14 cellular contexts compared by ENCODE assay signal in the genomic region with DNA sequence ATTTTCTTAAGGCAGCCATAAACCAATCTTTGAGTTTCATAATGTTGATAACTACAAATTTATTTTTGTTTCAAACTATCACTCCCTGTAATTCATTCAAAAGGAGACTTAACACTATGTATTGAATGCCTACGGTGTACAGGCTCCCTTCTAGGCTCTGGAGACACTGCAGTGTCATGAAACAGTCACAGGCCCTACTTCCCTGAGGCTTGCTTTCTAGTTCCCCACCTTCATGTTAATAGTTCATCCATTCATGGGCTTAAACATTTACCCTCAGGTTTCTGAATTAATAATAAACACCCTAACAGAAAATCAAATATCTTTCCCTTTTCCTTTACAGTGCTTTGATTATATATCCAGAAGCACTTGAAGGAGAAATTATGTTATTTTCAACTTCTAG.
DNase-seq lines count a peak whose midpoint lies in the region; ATAC-seq, FAIRE-seq and TF ChIP-seq lines count a peak whose summit lies in the region.
"Had no signal": no experiment of that assay in that cellular context is flagged by ENCODE, and none has a peak within 500 bp of the region (broad histone marks: within the 10 kb centered on the region; RNA-seq: fewer than 3 reads in every experiment).

No MANE protein-coding gene starts in this region.

- peak overlapping the region in 2 of 4 donors; percentile 8 for H3K27ac ChIP-seq in pancreas
- H3K27ac ChIP-seq in foreskin keratinocyte: no peak overlapping the region
- H3K27ac ChIP-seq in gastroesophageal sphincter: no peak overlapping the region

- TF ChIP-seq POLR2A in GM19099 (IDR thresholded peaks at IDR 0.05; ENCODE audit: extremely low read depth, insufficient read length, low read depth) (peak; percentile 56), gastroesophageal sphincter (IDR thresholded peaks at IDR 0.05) (no peak)

- H3K27me3 ChIP-seq in pancreas (no peaks in the 10 kb centered on the region), foreskin keratinocyte (no peaks in the 10 kb centered on the region), gastroesophageal sphincter (no peaks in the 10 kb centered on the region)

- H3K4me1 ChIP-seq in pancreas (no peaks in the 10 kb centered on the region), foreskin keratinocyte (no peaks in the 10 kb centered on the region), gastroesophageal sphincter (no peaks in the 10 kb centered on the region)

- DNase-seq in pancreas (no peak), foreskin keratinocyte (no peak), LoVo (ENCODE audit: low spot score) (no peak)
- DNase-seq in activated effector memory CD4-positive, alpha-beta T cell treated with anti-CD3 and anti-CD28 coated beads, Interleukin-2, amount 50 U/mL, for 16 hours: no peak
- DNase-seq: activated CD4-positive, alpha-beta T cell treated with anti-CD3 and anti-CD28 coated beads for 1 hour; CD4-positive, alpha-beta memory T cell; cortex of kidney; GF-D8; midbrain; stimulated activated CD4-positive, alpha-beta T cell treated with anti-CD3 and anti-CD28 coated beads, Interleukin-12 subunit alpha, Interleukin-12 subunit beta, amount 100 ng/mL, for 4 hours had no signal

- no peak for FAIRE-seq in pancreas (lab: Jason Lieb, UNC)

- no peaks in the 10 kb centered on the region for H3K36me3 ChIP-seq in pancreas
- no peaks in the 10 kb centered on the region for H3K36me3 ChIP-seq in gastroesophageal sphincter

- TF ChIP-seq CTCF in pancreas (IDR thresholded peaks at IDR 0.05): no peak
- no peak for TF ChIP-seq CTCF in foreskin keratinocyte (conservative IDR thresholded peaks at IDR 0.05)
- no peak for TF ChIP-seq CTCF in gastroesophageal sphincter (IDR thresholded peaks at IDR 0.05)

- peak; percentile 59 for ATAC-seq in HG02571 (IDR thresholded peaks at IDR 0.05; ENCODE audit: unreplicated experiment)
- peak; percentile 79 for ATAC-seq in HG03139 (IDR thresholded peaks at IDR 0.05; ENCODE audit: unreplicated experiment)
- ATAC-seq in pancreas: peak in 3 of 4 donors; percentile 47 to 55 (median 54)
- ATAC-seq in foreskin keratinocyte: no peak
- no peak for ATAC-seq in gastroesophageal sphincter

- TF ChIP-seq EP300 in gastroesophageal sphincter (IDR thresholded peaks at IDR 0.05): no peak

- intact Hi-C loops in pancreas (cut with DNase I): no loop called here

- 17 to 22% methylated on average over 1 of the region's 1 CpG for WGBS in pancreas, 2 donors
- WGBS in gastroesophageal sphincter (ENCODE audit: low coverage in 1 of 2), 2 donors: 71 to 80% methylated on average over 1 of the region's 1 CpG

- H3K4me3 ChIP-seq in pancreas (no peak overlapping the region), gastroesophageal sphincter (no peak overlapping the region)

- H3K9me3 ChIP-seq in pancreas: no peaks in the 10 kb centered on the region
- peaks cover 0 to 14% (median 0%) of the 10 kb centered on the region in 3 donors for H3K9me3 ChIP-seq in gastroesophageal sphincter

Comparison
In these comparisons a context has a peak if more than half of its experiments do, and no peak if none do; other contexts are left out.
1. ATAC-seq: peak in HG02571 (single experiment), HG03139 (single experiment) and pancreas (3 of 4); none in foreskin keratinocyte (single experiment) and gastroesophageal sphincter (single experiment).